16 cellular contexts compared by ENCODE assay signal in the genomic region with DNA sequence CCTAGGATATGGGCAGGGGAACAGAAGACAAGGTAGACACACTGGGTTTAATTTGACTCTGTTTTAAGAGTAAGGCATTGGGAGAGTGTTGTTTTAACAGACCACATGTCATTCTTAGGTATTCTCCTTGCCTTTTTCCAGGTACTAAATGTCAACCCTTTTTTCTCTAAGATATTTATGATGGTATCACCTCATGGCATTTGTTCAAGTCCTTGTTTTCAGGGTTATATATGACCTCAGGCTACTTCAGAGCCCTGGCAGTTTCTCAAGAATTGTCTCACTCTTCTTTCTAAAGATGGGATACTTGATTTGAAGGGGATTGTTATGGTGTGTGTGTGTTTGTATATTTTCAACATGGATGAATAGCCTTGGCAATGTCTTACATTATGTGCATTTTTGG.
A peak's percentile ranks its signal among the peaks of the same experiment; 100 is the strongest.
DNase-seq lines count a peak whose midpoint lies in the region; ATAC-seq and TF ChIP-seq lines count a peak whose summit lies in the region.
"Had no signal": no experiment of that assay in that cellular context is flagged by ENCODE, and none has a peak within 500 bp of the region (broad histone marks: within the 10 kb centered on the region; RNA-seq: fewer than 3 reads in every experiment).

No MANE protein-coding gene starts in this region.

- no peak overlapping the region for H3K4me3 ChIP-seq in Peyer's patch
- H3K4me3 ChIP-seq: BLaER1, GM23338 had no signal

- H3K36me3 Mint-ChIP-seq in type B pancreatic cell: no peaks in the 10 kb centered on the region
- H3K36me3 Mint-ChIP-seq: CD8-positive, alpha-beta memory T cell had no signal

- TF ChIP-seq POLR2A in Peyer's patch (IDR thresholded peaks at IDR 0.05): no peak

- H3K27me3 Mint-ChIP-seq in type B pancreatic cell: no peaks in the 10 kb centered on the region
- H3K27me3 Mint-ChIP-seq: CD8-positive, alpha-beta memory T cell had no signal

- H3K27ac Mint-ChIP-seq in type B pancreatic cell: peak overlapping the region; percentile 75
- H3K27ac Mint-ChIP-seq: CD8-positive, alpha-beta memory T cell; GM23338 had no signal

- no peak for ATAC-seq in HG02678 (IDR thresholded peaks at IDR 0.05; ENCODE audit: unreplicated experiment)
- ATAC-seq: GM23338 had no signal

- no peaks in the 10 kb centered on the region for H3K27me3 ChIP-seq in Peyer's patch
- H3K27me3 ChIP-seq: BLaER1 had no signal

- no peak overlapping the region for H3K4me3 Mint-ChIP-seq in type B pancreatic cell
- H3K4me3 Mint-ChIP-seq: CD8-positive, alpha-beta memory T cell; GM23338 had no signal

- DNase-seq in DMS 273 (lab: John Stamatoyannopoulos, UW; ENCODE audit: unreplicated experiment): peak; percentile 6
- DNase-seq in DMS 273 treated with DMSO at 0.1 percent for 48 hours (lab: John Stamatoyannopoulos, UW): no peak
- DNase-seq in left kidney (ENCODE audit: low read depth, low spot score): peak; percentile 16
- no peak for DNase-seq in type B pancreatic cell (ENCODE audit: extremely low spot score, unreplicated experiment)
- no peak for DNase-seq in Peyer's patch
- no peak for DNase-seq in AG20443 (ENCODE audit: low spot score)
- DNase-seq: AML-193; Caco-2; CD8-positive, alpha-beta memory T cell; EL; H7 had no signal

- H3K27ac ChIP-seq in angular gyrus (ENCODE audit: low read depth, low read length): peak overlapping the region; percentile 12
- no peak overlapping the region for H3K27ac ChIP-seq in Peyer's patch
- H3K27ac ChIP-seq: 22Rv1, BLaER1 had no signal

- H3K9me3 ChIP-seq in Peyer's patch: no peaks in the 10 kb centered on the region
- H3K9me3 ChIP-seq: BLaER1, Caco-2 had no signal

- no peaks in the 10 kb centered on the region for H3K36me3 ChIP-seq in Peyer's patch
- H3K36me3 ChIP-seq: BLaER1 had no signal

- no peaks in the 10 kb centered on the region for H3K4me1 ChIP-seq in Peyer's patch
- H3K4me1 ChIP-seq: Caco-2 had no signal

- H3K4me1 Mint-ChIP-seq in type B pancreatic cell (ENCODE audit: unreplicated experiment): peaks cover 11% of the 10 kb centered on the region
- H3K4me1 Mint-ChIP-seq: CD8-positive, alpha-beta memory T cell had no signal

- H3K9me3 Mint-ChIP-seq in type B pancreatic cell: no peaks in the 10 kb centered on the region
- H3K9me3 Mint-ChIP-seq: CD8-positive, alpha-beta memory T cell; GM23338 had no signal

- no peak for TF ChIP-seq CTCF in type B pancreatic cell (conservative IDR thresholded peaks at IDR 0.05)
- no peak for TF ChIP-seq CTCF in Peyer's patch (IDR thresholded peaks at IDR 0.05)

Comparison
In these comparisons a context has a peak if more than half of its experiments do, and no peak if none do; other contexts are left out.
1. DNase-seq: peak in DMS 273 (single experiment) and left kidney (single experiment); none in DMS 273 treated with DMSO at 0.1 percent for 48 hours (single experiment), type B pancreatic cell (single experiment), Peyer's patch (0 of 3) and AG20443 (single experiment).